8 cellular contexts compared by ENCODE assay signal in the genomic region with DNA sequence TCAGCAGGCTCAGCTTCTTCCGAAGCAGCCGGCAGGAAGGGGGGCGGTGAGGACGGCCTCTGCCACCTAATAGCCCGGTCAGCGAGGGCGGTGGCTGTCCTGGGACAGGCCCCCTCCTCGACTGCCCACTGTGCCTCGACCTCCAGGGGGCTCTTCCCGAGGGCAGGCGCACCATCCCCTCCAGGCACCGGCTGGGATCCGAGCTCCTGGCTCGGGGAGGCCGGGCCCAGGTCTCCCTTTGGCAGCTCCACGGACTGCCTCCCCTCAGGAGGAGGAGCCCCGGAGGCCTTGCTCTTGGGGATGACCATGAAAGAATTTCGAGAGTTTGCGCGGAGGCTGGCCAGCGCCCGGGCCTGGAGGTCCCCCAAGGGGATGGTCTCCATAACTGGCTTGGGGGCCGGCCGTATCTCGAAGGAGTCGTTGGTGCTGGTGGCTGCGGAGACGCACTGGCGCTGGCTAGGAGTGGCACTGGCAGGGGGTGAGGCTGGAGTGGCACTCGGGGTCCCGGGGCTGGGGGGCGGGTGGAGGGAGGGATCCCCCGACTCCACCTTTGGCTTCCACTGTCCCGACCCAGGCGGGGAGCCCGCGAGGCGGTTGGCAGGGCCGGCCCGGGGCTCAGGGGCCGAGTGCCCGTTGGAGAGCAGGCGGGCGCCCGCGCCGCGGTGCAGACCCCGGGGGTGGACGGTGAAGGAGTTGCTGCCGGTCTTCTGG. TPM values are rescaled to one million over a fixed set of nuclear protein-coding genes. Genes with fewer than 3 reads are reported as not detected.
DNase-seq lines count a peak whose midpoint lies in the region; ATAC-seq and TF ChIP-seq lines count a peak whose summit lies in the region.

No MANE protein-coding gene starts in this region.

- intact Hi-C loops in CD14-positive monocyte (cut with micrococcal nuclease) (loop anchor here (1.0 to 5.0 kb wide), 4 partner anchors 11 to 353 kb away; a partner anchor contains a TSS), dorsolateral prefrontal cortex (cut with DNase I) (loop anchor here in 1 of 2 donors (1.0 kb wide), 1 partner anchor 11 kb away; a partner anchor contains a TSS)

- ATAC-seq in GM19035 (IDR thresholded peaks at IDR 0.05; ENCODE audit: unreplicated experiment) (no peak), HG03108 (IDR thresholded peaks at IDR 0.05; ENCODE audit: unreplicated experiment) (no peak)

- H3K27me3 ChIP-seq in dorsolateral prefrontal cortex: no peaks in the 10 kb centered on the region

- peaks cover 0 to 2% of the 10 kb centered on the region in 2 donors for H3K36me3 Mint-ChIP-seq in CD14-positive monocyte
- no peaks in the 10 kb centered on the region for H3K36me3 Mint-ChIP-seq in nephron (ENCODE audit: low read depth)

- DNase-seq in CD14-positive monocyte (ENCODE audit: low spot score): no peak
- no peak for DNase-seq in LNCaP clone FGC (ENCODE audit: low read depth)
- no peak for DNase-seq in dorsolateral prefrontal cortex
- DNase-seq in H4 (ENCODE audit: low spot score): no peak
- DNase-seq in NCI-H2107 treated with DMSO at 0.1 percent for 48 hours (lab: John Stamatoyannopoulos, UW; ENCODE audit: unreplicated experiment): no peak

- peaks cover 39% of the 10 kb centered on the region for H3K4me1 Mint-ChIP-seq in CD14-positive monocyte
- H3K4me1 Mint-ChIP-seq in nephron: peaks cover 12% of the 10 kb centered on the region

- H3K9me3 Mint-ChIP-seq in CD14-positive monocyte (no peaks in the 10 kb centered on the region), nephron (no peaks in the 10 kb centered on the region)

- H3K4me3 Mint-ChIP-seq in CD14-positive monocyte (peak overlapping the region; percentile 81 to 83), nephron (peak overlapping the region; percentile 89 to 92 (median 90))

- TF ChIP-seq CTCF in CD14-positive monocyte (IDR thresholded peaks at IDR 0.05) (no peak), LNCaP clone FGC (IDR thresholded peaks at IDR 0.05; ENCODE audit: control insufficient read depth, extremely low read depth, insufficient read depth) (0 out of 2 replicates have a peak, but pooled peaks have one; percentile 2), dorsolateral prefrontal cortex (IDR thresholded peaks at IDR 0.05 in 54 of 56, conservative IDR thresholded peaks at IDR 0.05 in 2 of 56; ENCODE audit: low read depth in 1 of 56, partially characterized antibody in 56 of 56) (no peak), nephron (IDR thresholded peaks at IDR 0.05; ENCODE audit: unreplicated experiment in 3 of 3) (no peak)

- H3K27ac ChIP-seq in dorsolateral prefrontal cortex: peak overlapping the region in 57 of 59 donors; percentile 18 to 100 (median 99)

- peaks cover 0 to 4% (median 0%) of the 10 kb centered on the region in 3 donors for H3K27me3 Mint-ChIP-seq in CD14-positive monocyte (ENCODE audit: low read depth in 3 of 3)
- H3K27me3 Mint-ChIP-seq in nephron (ENCODE audit: low read depth): no peaks in the 10 kb centered on the region

- peak overlapping the region; percentile 49 for H3K4me3 ChIP-seq in LNCaP clone FGC (ENCODE audit: low read depth, low read length)
- H3K4me3 ChIP-seq in dorsolateral prefrontal cortex: peak overlapping the region; percentile 36 to 85 (median 62)

- H3K27ac Mint-ChIP-seq in CD14-positive monocyte: peak overlapping the region in 3 of 7 donors; percentile 54 to 74 (median 73)
- no peak overlapping the region for H3K27ac Mint-ChIP-seq in nephron

RNA-seq across cellular contexts. Expression of a gene that starts 1.0 kb away (rescaled TPM):
- polyA plus RNA-seq in CD14-positive monocyte: under 1 TPM; 0.30 to 0.46 TPM
- 100 to 1,000 TPM in 4 of 120 experiments, 10 to 100 TPM in 116; 26.2 to 176 (median 57.3) TPM for total RNA-seq in dorsolateral prefrontal cortex
- total RNA-seq in H4 (2014; rRNA removed; shearing (Covaris generic)): 1.2 and 3.4 TPM in 2 replicates

RNA-seq across cellular contexts. Expression of a gene that starts 5.9 kb away (rescaled TPM):
- 10 to 100 TPM; 76.1 to 88.1 TPM for polyA plus RNA-seq in CD14-positive monocyte
- 10 to 100 TPM; 28.1 to 47.4 (median 37.9) TPM for total RNA-seq in dorsolateral prefrontal cortex
- 63.4 and 69.8 TPM in 2 replicates for total RNA-seq in H4 (2014; rRNA removed; shearing (Covaris generic))

RNA-seq across cellular contexts. Expression of a gene that starts 5.9 kb away (rescaled TPM):
- polyA plus RNA-seq in CD14-positive monocyte: 1 to 10 TPM; 4.4 to 5.2 TPM
- 10 to 100 TPM; 11.4 to 35.4 (median 19.7) TPM for total RNA-seq in dorsolateral prefrontal cortex
- total RNA-seq in H4 (2014; rRNA removed; shearing (Covaris generic)): 4.0 and 4.9 TPM in 2 replicates

RNA-seq across cellular contexts. Expression of a gene that starts 11.1 kb away (rescaled TPM):
- 100 to 1,000 TPM in 1 of 2 donors, 10 to 100 TPM in 1; 98.3 to 118 TPM for polyA plus RNA-seq in CD14-positive monocyte
- total RNA-seq in dorsolateral prefrontal cortex: 10 to 100 TPM; 37.0 to 77.8 (median 49.6) TPM
- total RNA-seq in H4 (2014; rRNA removed; shearing (Covaris generic)): 71.6 and 91.9 TPM in 2 replicates

RNA-seq across cellular contexts. Expression of a gene that starts 11.2 kb away (rescaled TPM):
- 1 to 10 TPM; 1.9 to 2.0 TPM for polyA plus RNA-seq in CD14-positive monocyte
- total RNA-seq in dorsolateral prefrontal cortex: 100 to 1,000 TPM in 1 of 120 experiments, 10 to 100 TPM in 119; 51.4 to 105 (median 68.3) TPM
- 8.2 and 13.4 TPM in 2 replicates for total RNA-seq in H4 (2014; rRNA removed; shearing (Covaris generic))
